8 cellular contexts compared by ENCODE assay signal in the genomic region with DNA sequence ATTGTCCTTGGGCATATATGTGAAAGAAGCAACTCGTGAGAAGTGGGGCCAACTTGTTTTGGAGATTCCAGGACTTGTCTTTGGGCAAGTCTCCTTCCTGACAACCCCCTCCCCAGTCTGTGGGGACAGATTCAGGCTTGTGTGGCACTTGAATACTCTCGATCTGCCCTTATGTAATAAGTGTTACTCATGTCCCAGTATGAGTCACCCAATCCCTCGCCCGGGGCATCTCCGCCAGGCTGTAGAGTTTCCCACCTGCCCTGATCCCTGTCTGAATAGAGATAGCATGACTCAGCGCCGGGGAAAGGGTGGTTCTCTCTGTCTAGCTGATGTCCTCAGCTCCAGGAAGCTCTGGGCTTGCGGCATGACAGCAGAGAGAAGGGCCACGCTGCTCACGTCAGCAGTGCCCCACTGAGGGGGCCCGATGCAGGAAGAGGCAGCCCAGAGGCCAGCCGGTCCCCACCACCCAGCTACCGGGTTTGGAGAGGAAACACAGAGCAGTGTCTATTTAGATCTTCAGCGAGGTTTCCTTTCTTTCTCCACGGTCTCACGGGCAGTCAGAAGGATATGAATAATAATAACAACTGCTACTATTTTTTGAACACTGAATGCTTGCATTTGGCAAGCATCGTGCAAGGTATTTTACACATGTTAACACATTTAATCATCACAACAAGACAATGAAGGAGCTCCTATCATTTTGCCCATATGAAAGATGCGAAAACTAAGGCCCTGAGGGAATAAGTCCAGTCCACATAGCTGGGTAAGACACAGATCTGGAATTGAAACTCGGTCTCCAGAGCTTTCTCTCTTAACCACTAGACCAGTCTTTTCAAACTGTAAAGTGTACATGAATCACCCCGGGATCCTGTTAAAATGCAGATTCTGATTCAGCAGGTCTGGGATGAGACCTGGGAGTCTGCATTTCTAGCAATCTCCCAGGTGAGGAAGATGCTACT.
DNase-seq lines count a peak whose midpoint lies in the region; ATAC-seq and TF ChIP-seq lines count a peak whose summit lies in the region.

No MANE protein-coding gene starts in this region.

- peaks cover 6% of the 10 kb centered on the region for H3K9me3 Mint-ChIP-seq in activated naive CD4-positive, alpha-beta T cell treated with anti-CD3 and anti-CD28 coated beads, Interleukin-2, amount 50 U/mL, for 24 hours

- H3K27ac Mint-ChIP-seq in activated naive CD4-positive, alpha-beta T cell treated with anti-CD3 and anti-CD28 coated beads, Interleukin-2, amount 50 U/mL, for 24 hours: no peak overlapping the region

- H3K27me3 ChIP-seq in GM06990 (replicated peaks; ENCODE audit: control insufficient read depth, insufficient read depth, low read length) (no peaks in the 10 kb centered on the region), RWPE2 (ENCODE audit: insufficient read depth, poor library complexity, severe bottlenecking) (no peaks in the 10 kb centered on the region), right atrium auricular region (no peaks in the 10 kb centered on the region)

- ATAC-seq in HG02970 (IDR thresholded peaks at IDR 0.05; ENCODE audit: low FRiP score, unreplicated experiment) (peak; percentile 49), RWPE2 (ENCODE audit: low read depth) (peak; percentile 100)

- no peaks in the 10 kb centered on the region for H3K36me3 Mint-ChIP-seq in activated naive CD4-positive, alpha-beta T cell treated with anti-CD3 and anti-CD28 coated beads, Interleukin-2, amount 50 U/mL, for 24 hours

- H3K4me3 ChIP-seq in GM06990 (replicated peaks; ENCODE audit: low read depth, low read length): no peak overlapping the region
- no peak overlapping the region for H3K4me3 ChIP-seq in RWPE2 (ENCODE audit: severe bottlenecking)
- peak overlapping the region in 1 of 2 donors; percentile 1 for H3K4me3 ChIP-seq in right atrium auricular region

- peak; percentile 36 for DNase-seq in GM06990 (ENCODE audit: extremely low read depth, insufficient read length)
- peak; percentile 98 for DNase-seq in RWPE2 (ENCODE audit: low spot score)
- peak; percentile 79 for DNase-seq in right atrium auricular region (ENCODE audit: low spot score)
- DNase-seq in stimulated activated CD4-positive, alpha-beta T cell treated with anti-CD3 and anti-CD28 coated beads, Interleukin-15, amount 100 ng/mL, for 48 hours (ENCODE audit: low read depth in 2 of 2): peak; percentile 24 to 31
- DNase-seq in cerebellar nuclear complex (lab: John Stamatoyannopoulos, UW): no peak
- DNase-seq in NCI-H1694 (lab: John Stamatoyannopoulos, UW): no peak

- H3K4me1 Mint-ChIP-seq in activated naive CD4-positive, alpha-beta T cell treated with anti-CD3 and anti-CD28 coated beads, Interleukin-2, amount 50 U/mL, for 24 hours: peaks cover 7% of the 10 kb centered on the region

- H3K9me3 ChIP-seq in RWPE2 (ENCODE audit: severe bottlenecking): no peaks in the 10 kb centered on the region
- no peaks in the 10 kb centered on the region for H3K9me3 ChIP-seq in right atrium auricular region

- peak overlapping the region; percentile 9 for H3K4me3 Mint-ChIP-seq in activated naive CD4-positive, alpha-beta T cell treated with anti-CD3 and anti-CD28 coated beads, Interleukin-2, amount 50 U/mL, for 24 hours

- H3K27me3 Mint-ChIP-seq in activated naive CD4-positive, alpha-beta T cell treated with anti-CD3 and anti-CD28 coated beads, Interleukin-2, amount 50 U/mL, for 24 hours: peaks cover 4% of the 10 kb centered on the region

- H3K36me3 ChIP-seq in GM06990 (ENCODE audit: control insufficient read depth, insufficient read depth, low read length): no peaks in the 10 kb centered on the region
- no peaks in the 10 kb centered on the region for H3K36me3 ChIP-seq in RWPE2 (ENCODE audit: low read depth)
- no peaks in the 10 kb centered on the region for H3K36me3 ChIP-seq in right atrium auricular region

- TF ChIP-seq CTCF in GM06990 (IDR thresholded peaks at IDR 0.05; ENCODE audit: insufficient read depth, low read length, poor library complexity, severe bottlenecking): no peak
- no peak for TF ChIP-seq CTCF in RWPE2 (IDR thresholded peaks at IDR 0.05; ENCODE audit: poor library complexity, severe bottlenecking)
- TF ChIP-seq CTCF in right atrium auricular region (IDR thresholded peaks at IDR 0.05): no peak

- H3K4me1 ChIP-seq in RWPE2 (ENCODE audit: insufficient read depth, poor library complexity, severe bottlenecking): peaks cover 26% of the 10 kb centered on the region
- no peaks in the 10 kb centered on the region for H3K4me1 ChIP-seq in right atrium auricular region

- H3K27ac ChIP-seq in RWPE2 (ENCODE audit: poor library complexity, severe bottlenecking) (peak overlapping the region; percentile 88), right atrium auricular region (no peak overlapping the region)

Comparison
In these comparisons a context has a peak if more than half of its experiments do, and no peak if none do; other contexts are left out.
1. DNase-seq: peak in GM06990 (single experiment), RWPE2 (single experiment), right atrium auricular region (single experiment) and stimulated activated CD4-positive, alpha-beta T cell treated with anti-CD3 and anti-CD28 coated beads, Interleukin-15, amount 100 ng/mL, for 48 hours (2 of 2); none in cerebellar nuclear complex (0 of 2) and NCI-H1694 (single experiment).